In the genomic region with DNA sequence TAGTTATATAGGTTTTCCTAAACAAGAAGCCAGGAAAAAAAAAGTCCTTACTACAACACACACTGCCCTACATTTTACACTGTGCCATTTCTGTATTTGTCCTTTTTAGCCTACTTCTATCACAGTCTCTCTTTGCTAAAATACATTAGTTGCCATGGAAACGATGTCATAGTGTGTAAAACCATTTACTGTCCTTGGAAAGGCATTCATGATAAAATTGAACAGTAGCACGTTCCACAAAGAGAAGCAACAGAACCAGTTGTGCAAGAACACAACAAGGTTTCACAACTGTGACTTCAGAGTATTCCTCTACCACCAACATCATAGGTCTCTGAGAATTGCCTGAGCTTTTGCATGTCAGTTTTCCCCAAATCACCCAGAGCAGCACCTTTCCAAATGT, we compare ENCODE assay signal across 10 cellular contexts. TPM values are rescaled to one million over a fixed set of nuclear protein-coding genes. Genes with fewer than 3 reads are reported as not detected.
DNase-seq lines count a peak whose midpoint lies in the region; ATAC-seq, FAIRE-seq and TF ChIP-seq lines count a peak whose summit lies in the region.
"Had no signal": no experiment of that assay in that cellular context is flagged by ENCODE, and none has a peak within 500 bp of the region (broad histone marks: within the 10 kb centered on the region; RNA-seq: fewer than 3 reads in every experiment).

No MANE protein-coding gene starts in this region.

- DNase-seq in CD1c-positive myeloid dendritic cell (ENCODE audit: extremely low spot score), result peak; percentile 48
- DNase-seq in amniotic epithelial cell (ENCODE audit: low read depth), result peak; percentile 78
- peak; percentile 45 for DNase-seq in HepG2 (ENCODE audit: low spot score)
- no peak for DNase-seq in dorsolateral prefrontal cortex
- DNase-seq in NCI-H1930 (lab: John Stamatoyannopoulos, UW), result no peak
- DNase-seq: activated T-cell treated with anti-CD3 and anti-CD28 coated beads for 4 hours, EL, small intestine had no signal

- ATAC-seq in HepG2, result no peak
- ATAC-seq in HG02642 (IDR thresholded peaks at IDR 0.05; ENCODE audit: poor library complexity, unreplicated experiment), result no peak

- H3K36me3 ChIP-seq in HEK293 (ENCODE audit: control insufficient read depth in 2 of 2, insufficient read depth in 1 of 2, low read length in 2 of 2), result peaks cover 0 to 3% of the 10 kb centered on the region in 2 experiments; a peak in 1 of 3 replicates
- H3K36me3 ChIP-seq in HepG2 (replicated peaks in 1 of 2; ENCODE audit: control insufficient read depth in 1 of 2, insufficient read depth in 2 of 2, low read length in 2 of 2), result no peaks in the 10 kb centered on the region

- TF ChIP-seq RAD21 in HepG2 (CRISPR knock-in tag; IDR thresholded peaks at IDR 0.05), result no peak

- TF ChIP-seq CTCF in HEK293 (tag by site-specific recombination; IDR thresholded peaks at IDR 0.05) (no peak), HepG2 (CRISPR knock-in tag; IDR thresholded peaks at IDR 0.05) (no peak), dorsolateral prefrontal cortex (IDR thresholded peaks at IDR 0.05 in 54 of 56, conservative IDR thresholded peaks at IDR 0.05 in 2 of 56; ENCODE audit: low read depth in 1 of 56, partially characterized antibody in 56 of 56) (no peak)

- H3K4me3 ChIP-seq in HEK293 (ENCODE audit: low read depth, low read length) (no peak overlapping the region), HepG2 (replicated peaks in 1 of 3; ENCODE audit: insufficient read depth in 1 of 3, low read depth in 2 of 3, low read length in 3 of 3) (no peak overlapping the region), dorsolateral prefrontal cortex (no peak overlapping the region)

- FAIRE-seq in HepG2 (lab: Jason Lieb, UNC), result no peak
- FAIRE-seq: small intestine had no signal

- in situ Hi-C loops in HepG2 (cut with HindIII; ENCODE audit: extremely low pct_ligation_motif_present, low pct_unique_long_range_greater_than_20kb), result no loop called here

- H3K9me3 ChIP-seq in HEK293 (ENCODE audit: control insufficient read depth, insufficient read depth, low read depth, low read length) (no peaks in the 10 kb centered on the region), HepG2 (ENCODE audit: low read length) (no peaks in the 10 kb centered on the region)

- no peaks in the 10 kb centered on the region for H4K20me1 ChIP-seq in HepG2 (ENCODE audit: insufficient read depth, low read length)

- intact Hi-C loops in HepG2 (cut with micrococcal nuclease; ENCODE audit: unreplicated experiment) (no loop called here), dorsolateral prefrontal cortex (cut with DNase I) (no loop called here)

- H3K4me2 ChIP-seq in HepG2 (ENCODE audit: low read depth, low read length), result no peak overlapping the region

- POLR2A ChIA-PET in HEK293 (lab: Yijun Ruan, JAX) (no interaction called here), HepG2 (lab: Yijun Ruan, JAX) (no interaction called here)

- TF ChIP-seq EP300 in HepG2 (IDR thresholded peaks at IDR 0.05; ENCODE audit: low read depth in 2 of 2, low read length in 2 of 2) (peak in 1 of 2 experiments; percentile 15; a peak in 1 of 4 replicates), HepG2 (CRISPR knock-in tag; IDR thresholded peaks at IDR 0.05; ENCODE audit: borderline replicate concordance) (no peak)

- H2AFZ ChIP-seq in HepG2 (ENCODE audit: low read length), result no peak overlapping the region

- 12% methylated on average over 2 of the region's 2 CpGs for WGBS in HepG2 (ENCODE audit: low lambda C conversion rate)

- no TSS peak for BruUV-seq in HepG2 (replicated peaks; lab: Mats Ljungman, UMichigan)

- no peak overlapping the region for H3K9ac ChIP-seq in HepG2 (ENCODE audit: insufficient read depth, low read depth, low read length)

- H3K4me1 ChIP-seq in HEK293 (ENCODE audit: control insufficient read depth, insufficient read depth, low read length) (peaks cover 15% of the 10 kb centered on the region), HepG2 (ENCODE audit: insufficient read depth, low read length) (peaks cover 21% of the 10 kb centered on the region; the same call in 1 of the 2 replicates)

- CTCF ChIA-PET in HEK293 (lab: Yijun Ruan, JAX) (interaction anchor here (0.6 to 0.9 kb wide), 2 partner anchors 106 to 250 kb away, joined by 3 to 4 read pairs; no protein-coding TSS in a partner anchor), HepG2 (lab: Yijun Ruan, JAX; ENCODE audit: low intra/inter-chr PET ratio, low total read pairs) (no interaction called here)

- no peak overlapping the region for H3K27ac ChIP-seq in HEK293 (ENCODE audit: extremely low read depth, low read depth, low read length)
- H3K27ac ChIP-seq in HepG2 (ENCODE audit: extremely low read length, insufficient read depth, low read length), result no peak overlapping the region
- peak overlapping the region in 3 of 59 donors; percentile 8 to 31 (median 29) for H3K27ac ChIP-seq in dorsolateral prefrontal cortex

- H3K79me2 ChIP-seq in HepG2 (ENCODE audit: insufficient read depth, low read length), result no peaks in the 10 kb centered on the region

- no peak for TF ChIP-seq POLR2A in HepG2 (IDR thresholded peaks at IDR 0.05; ENCODE audit: insufficient read depth in 1 of 2, low read depth in 2 of 2, low read length in 2 of 2)

- H3K27me3 ChIP-seq in HepG2 (ENCODE audit: control insufficient read depth in 1 of 2, insufficient read depth in 2 of 2, low read length in 2 of 2) (no peaks in the 10 kb centered on the region), dorsolateral prefrontal cortex (no peaks in the 10 kb centered on the region)

TF ChIP-seq in HEK293, 187 proteins besides CTCF, POLR2A, EP300 and RAD21 (continues in another document):
- TF ChIP-seq OSR2 (tag by site-specific recombination; IDR thresholded peaks at IDR 0.05) (peak; percentile 31; the same call in 1 of the 2 replicates), ZNF2 (tag by site-specific recombination; IDR thresholded peaks at IDR 0.05) (no peak), ZNF23 (tag by site-specific recombination; IDR thresholded peaks at IDR 0.05; ENCODE audit: borderline replicate concordance) (no peak), SP2 (tag by site-specific recombination; IDR thresholded peaks at IDR 0.05) (no peak)
- TF ChIP-seq, protein P1, sequence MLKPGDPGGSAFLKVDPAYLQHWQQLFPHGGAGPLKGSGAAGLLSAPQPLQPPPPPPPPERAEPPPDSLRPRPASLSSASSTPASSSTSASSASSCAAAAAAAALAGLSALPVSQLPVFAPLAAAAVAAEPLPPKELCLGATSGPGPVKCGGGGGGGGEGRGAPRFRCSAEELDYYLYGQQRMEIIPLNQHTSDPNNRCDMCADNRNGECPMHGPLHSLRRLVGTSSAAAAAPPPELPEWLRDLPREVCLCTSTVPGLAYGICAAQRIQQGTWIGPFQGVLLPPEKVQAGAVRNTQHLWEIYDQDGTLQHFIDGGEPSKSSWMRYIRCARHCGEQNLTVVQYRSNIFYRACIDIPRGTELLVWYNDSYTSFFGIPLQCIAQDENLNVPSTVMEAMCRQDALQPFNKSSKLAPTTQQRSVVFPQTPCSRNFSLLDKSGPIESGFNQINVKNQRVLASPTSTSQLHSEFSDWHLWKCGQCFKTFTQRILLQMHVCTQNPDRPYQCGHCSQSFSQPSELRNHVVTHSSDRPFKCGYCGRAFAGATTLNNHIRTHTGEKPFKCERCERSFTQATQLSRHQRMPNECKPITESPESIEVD (tag by site-specific recombination; IDR thresholded peaks at IDR 0.05), result peak; percentile 75

TF ChIP-seq in HepG2, 621 proteins besides CTCF, POLR2A, EP300 and RAD21 (continues in another document):
- TF ChIP-seq HOXA5 (CRISPR knock-in tag; IDR thresholded peaks at IDR 0.05), result no peak

RNA-seq across cellular contexts. Expression of a gene that starts 20.5 kb away (rescaled TPM):
- total RNA-seq in HepG2 (2016; rRNA removed; fragmentation: Illumina TruSeq; extraction: Trizol) (14.6 and 15.5 TPM in 2 replicates), dorsolateral prefrontal cortex (100 to 1,000 TPM; 174 to 413 (median 233) TPM)
- 3.6 and 4.1 TPM in 2 replicates for total RNA-seq in HepG2 (2016; cell fraction: cytosol; rRNA removed; fragmentation: Illumina TruSeq; extraction: Trizol; ENCODE audit: low read depth)
- total RNA-seq in HepG2 (2016; cell fraction: insoluble cytoplasmic fraction; rRNA removed; fragmentation: Illumina TruSeq; extraction: Trizol), result 13.7 and 16.0 TPM in 2 replicates
- total RNA-seq in HepG2 (2016; cell fraction: membrane; rRNA removed; fragmentation: Illumina TruSeq; extraction: Trizol), result 11.6 and 12.0 TPM in 2 replicates
- 17.8 and 19.2 TPM in 2 replicates for total RNA-seq in HepG2 (2016; cell fraction: nucleus; rRNA removed; fragmentation: Illumina TruSeq; extraction: Trizol)
- 22.6 and 24.6 TPM in 2 replicates for polyA plus RNA-seq in HepG2 (2011; rRNA removed)
- 16.8 and 28.6 TPM in 2 replicates for polyA plus RNA-seq in HepG2 (2011; cell fraction: cytosol; rRNA removed)
- polyA plus RNA-seq in HepG2 (2011; cell fraction: nucleus; rRNA removed), result 31.3 and 40.2 TPM in 2 replicates
- polyA plus RNA-seq in HepG2 (2012), result 22.4 and 23.4 TPM in 2 replicates
- 3.4 and 3.5 TPM in 2 replicates for polyA plus RNA-seq in HepG2 (2016; cell fraction: cytosol; fragmentation: Illumina TruSeq; extraction: Trizol; ENCODE audit: low read depth)
- 18.8 and 20.1 TPM in 2 replicates for polyA plus RNA-seq in HepG2 (2016; cell fraction: insoluble cytoplasmic fraction; fragmentation: Illumina TruSeq; extraction: Trizol; ENCODE audit: low read depth)
- polyA plus RNA-seq in HepG2 (2016; cell fraction: membrane; fragmentation: Illumina TruSeq; extraction: Trizol; ENCODE audit: low read depth), result 10.6 and 11.8 TPM in 2 replicates
- 17.9 and 20.2 TPM in 2 replicates for polyA plus RNA-seq in HepG2 (2016; cell fraction: nucleus; fragmentation: Illumina TruSeq; extraction: Trizol; ENCODE audit: insufficient read depth, low read depth)
- 37.8 and 75.6 TPM in 2 replicates for polyA minus RNA-seq in HepG2 (2011; rRNA and poly(A)+ RNA removed; ENCODE audit: low replicate concordance)
- 19.1 and 20.6 TPM in 2 replicates for polyA minus RNA-seq in HepG2 (2011; cell fraction: cytosol; rRNA and poly(A)+ RNA removed)
- 45.1 and 62.6 TPM in 2 replicates for polyA minus RNA-seq in HepG2 (2011; cell fraction: nucleus; rRNA and poly(A)+ RNA removed)

Comparison
In these comparisons a context has a peak if more than half of its experiments do, and no peak if none do; other contexts are left out.
1. DNase-seq: peak in CD1c-positive myeloid dendritic cell (single experiment), amniotic epithelial cell (single experiment) and HepG2 (single experiment); none in dorsolateral prefrontal cortex (0 of 10) and NCI-H1930 (0 of 2).
2. RNA of a gene that starts 20.5 kb away (total RNA-seq): 174 to 413 TPM in dorsolateral prefrontal cortex; 3.6 to 19.2 TPM in HepG2; every median in the first group is over 4 times any median in the second.